ENCODE assay signal across 23 cellular contexts in genomic region chr10:53833908-53834307, GRCh38.
"Had no signal": no experiment of that assay in that cellular context is flagged by ENCODE, and none has a peak within 500 bp of the region (broad histone marks: within the 10 kb centered on the region; RNA-seq: fewer than 3 reads in every experiment).

No MANE protein-coding gene starts in this region.

- H3K9me3 Mint-ChIP-seq: stimulated activated memory B cell treated with anti-CD40 and anti-IgM and Interleukin-4, amounts not matched to agents 10 μg/mL and 1 μg/mL and 100 μg/mL, for 72 hours; stimulated activated naive CD8-positive, alpha-beta T cell treated with anti-CD3 and anti-CD28 coated beads, Interleukin-15, amount 100 ng/mL, for 72 hours; type B pancreatic cell had no signal

- H3K27ac ChIP-seq: left ventricle myocardium inferior, ovary, right atrium auricular region, right lobe of liver, tibial nerve had no signal

- ATAC-seq: mucosa of descending colon; naive thymus-derived CD4-positive, alpha-beta T cell; natural killer cell treated with Interleukin-12 subunit alpha and Interleukin-12 subunit beta and Interleukin-15 and Interleukin-18, amount 100 ng/mL, for 72 hours; right lobe of liver; stimulated activated memory B cell treated with anti-CD40 and anti-IgM and Interleukin-4, amounts not matched to agents 10 μg/mL and 1 μg/mL and 100 μg/mL, for 72 hours; stimulated activated naive CD8-positive, alpha-beta T cell treated with anti-CD3 and anti-CD28 coated beads, Interleukin-15, amount 100 ng/mL, for 72 hours had no signal

- H3K9me3 ChIP-seq: left ventricle myocardium inferior, mucosa of descending colon, ovary, right atrium auricular region, right lobe of liver, tibial nerve had no signal

- H3K4me2 ChIP-seq: smooth muscle cell had no signal

- H3K27ac Mint-ChIP-seq: naive thymus-derived CD4-positive, alpha-beta T cell; natural killer cell treated with Interleukin-12 subunit alpha and Interleukin-12 subunit beta and Interleukin-15 and Interleukin-18, amount 100 ng/mL, for 72 hours; progenitor cell of endocrine pancreas; stimulated activated memory B cell treated with anti-CD40 and anti-IgM and Interleukin-4, amounts not matched to agents 10 μg/mL and 1 μg/mL and 100 μg/mL, for 72 hours; stimulated activated naive CD8-positive, alpha-beta T cell treated with anti-CD3 and anti-CD28 coated beads, Interleukin-15, amount 100 ng/mL, for 72 hours; type B pancreatic cell had no signal

- H3K36me3 ChIP-seq: left ventricle myocardium inferior, ovary, right atrium auricular region, right lobe of liver, tibial nerve had no signal

- H3K36me3 Mint-ChIP-seq: naive thymus-derived CD4-positive, alpha-beta T cell; natural killer cell treated with Interleukin-12 subunit alpha and Interleukin-12 subunit beta and Interleukin-15 and Interleukin-18, amount 100 ng/mL, for 72 hours; stimulated activated memory B cell treated with anti-CD40 and anti-IgM and Interleukin-4, amounts not matched to agents 10 μg/mL and 1 μg/mL and 100 μg/mL, for 72 hours had no signal

- H3K4me3 Mint-ChIP-seq: naive thymus-derived CD4-positive, alpha-beta T cell; natural killer cell treated with Interleukin-12 subunit alpha and Interleukin-12 subunit beta and Interleukin-15 and Interleukin-18, amount 100 ng/mL, for 72 hours; stimulated activated memory B cell treated with anti-CD40 and anti-IgM and Interleukin-4, amounts not matched to agents 10 μg/mL and 1 μg/mL and 100 μg/mL, for 72 hours; stimulated activated naive CD8-positive, alpha-beta T cell treated with anti-CD3 and anti-CD28 coated beads, Interleukin-15, amount 100 ng/mL, for 72 hours; type B pancreatic cell had no signal

- H3K27me3 ChIP-seq: ovary, right atrium auricular region, right lobe of liver, tibial nerve had no signal

- H3K27me3 Mint-ChIP-seq: naive thymus-derived CD4-positive, alpha-beta T cell; natural killer cell treated with Interleukin-12 subunit alpha and Interleukin-12 subunit beta and Interleukin-15 and Interleukin-18, amount 100 ng/mL, for 72 hours; progenitor cell of endocrine pancreas; stimulated activated memory B cell treated with anti-CD40 and anti-IgM and Interleukin-4, amounts not matched to agents 10 μg/mL and 1 μg/mL and 100 μg/mL, for 72 hours; stimulated activated naive CD8-positive, alpha-beta T cell treated with anti-CD3 and anti-CD28 coated beads, Interleukin-15, amount 100 ng/mL, for 72 hours; type B pancreatic cell had no signal

- H3K4me1 Mint-ChIP-seq: naive thymus-derived CD4-positive, alpha-beta T cell; stimulated activated memory B cell treated with anti-CD40 and anti-IgM and Interleukin-4, amounts not matched to agents 10 μg/mL and 1 μg/mL and 100 μg/mL, for 72 hours; stimulated activated naive CD8-positive, alpha-beta T cell treated with anti-CD3 and anti-CD28 coated beads, Interleukin-15, amount 100 ng/mL, for 72 hours had no signal

- H3K4me3 ChIP-seq: left ventricle myocardium inferior, lung, mucosa of descending colon, ovary, right atrium auricular region, right lobe of liver, smooth muscle cell, tibial nerve had no signal

- DNase-seq: islet precursor cell; left ventricle myocardium inferior; mesendoderm; midbrain; mucosa of descending colon; naive thymus-derived CD4-positive, alpha-beta T cell; ovary; right lobe of liver; stimulated activated CD4-positive, alpha-beta T cell treated with anti-CD3 and anti-CD28 coated beads, Interleukin-1b, Interleukin-23, amount 100 ng/mL, for 48 hours; stimulated activated CD4-positive, alpha-beta T cell treated with anti-CD3 and anti-CD28 coated beads, Interleukin-2, amount 100 ng/mL, for 48 hours; stimulated activated CD4-positive, alpha-beta T cell treated with anti-CD3 and anti-CD28 coated beads, Interleukin-4, amount 100 ng/mL, for 4 hours; stimulated activated CD8-positive, alpha-beta memory T cell treated with anti-CD3 and anti-CD28 coated beads, Interleukin-4, amount 100 ng/mL, for 48 hours; stimulated activated naive CD4-positive, alpha-beta T cell treated with Interleukin-2 at 50 U/mL for 16 hours; stimulated activated naive CD8-positive, alpha-beta T cell treated with anti-CD3 and anti-CD28 coated beads, Interleukin-15, amount 100 ng/mL, for 72 hours; substantia nigra had no signal

- H3K4me1 ChIP-seq: left ventricle myocardium inferior, right atrium auricular region, right lobe of liver, tibial nerve had no signal
